Comparison of ENCODE assay signal across 1 cellular context in the genomic region with DNA sequence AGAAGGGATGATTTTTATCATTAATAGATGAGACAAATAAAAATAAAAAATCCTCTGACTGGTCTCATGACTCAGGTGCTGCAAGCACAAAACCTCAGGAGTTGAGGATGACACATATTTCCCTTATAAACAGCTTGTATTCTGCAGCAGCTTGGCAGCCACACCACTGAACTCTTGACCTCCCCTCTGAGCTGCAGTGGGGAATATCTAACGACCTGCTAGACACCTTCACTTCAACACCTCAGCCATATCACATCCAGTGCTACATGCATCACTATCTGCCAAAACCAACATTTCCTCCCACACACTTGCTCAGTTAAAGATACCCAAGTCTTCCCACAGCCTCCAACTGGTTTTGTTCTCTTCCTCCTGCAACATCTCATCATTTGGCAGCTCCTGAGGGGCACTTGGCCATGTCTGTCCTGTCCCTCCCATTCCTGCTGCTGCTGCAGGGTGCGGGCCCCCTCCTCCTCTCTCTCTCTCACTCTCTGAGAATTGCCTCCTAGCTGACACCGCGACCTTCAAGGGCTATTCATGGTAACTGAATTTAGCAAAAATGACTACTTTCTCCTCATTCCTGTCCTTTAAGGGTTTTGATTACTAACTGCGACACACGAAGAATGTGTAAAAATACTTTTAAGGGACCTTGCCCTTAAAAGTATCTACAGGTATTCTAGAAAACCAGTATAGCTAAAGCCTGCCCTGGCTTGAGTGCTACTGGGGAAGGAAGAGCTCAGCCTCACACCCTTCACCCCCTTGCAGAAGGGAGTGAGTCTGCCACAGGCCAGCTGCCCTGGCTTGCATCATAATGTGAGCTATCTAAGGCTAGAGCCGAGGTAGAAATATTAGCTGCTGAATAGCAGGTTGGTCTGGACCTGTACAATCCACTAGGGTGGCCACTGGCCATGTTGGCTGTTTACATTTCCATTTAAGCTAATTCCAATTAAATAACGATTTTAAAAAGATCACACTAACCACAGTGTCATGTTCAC.
TF ChIP-seq lines count a peak whose summit lies in the region.

No MANE protein-coding gene starts in this region.

TF ChIP-seq in GM12878, 131 proteins besides CTCF, POLR2A, EP300 and RAD21 (continues in another document):
- TF ChIP-seq RFX5 (IDR thresholded peaks at IDR 0.05; ENCODE audit: low read depth, low read length) (no peak), CEBPB (IDR thresholded peaks at IDR 0.05; ENCODE audit: borderline replicate concordance in 1 of 2, low read depth in 2 of 2, low read length in 2 of 2) (peak in 1 of 2 experiments; percentile 23; a peak in 1 of 4 replicates), PAX8 (IDR thresholded peaks at IDR 0.05) (no peak), E2F4 (IDR thresholded peaks at IDR 0.05; ENCODE audit: low read depth, low read length) (no peak), SIN3A (IDR thresholded peaks at IDR 0.05; ENCODE audit: low read depth, low read length) (0 out of 2 replicates have a peak, but pooled peaks have one; percentile 24), CHD2 (IDR thresholded peaks at IDR 0.05; ENCODE audit: borderline replicate concordance, low read depth, low read length) (peak; percentile 74; the same call in 1 of the 2 replicates), STAT1 (conservative IDR thresholded peaks at IDR 0.05) (no peak), IRF4 (IDR thresholded peaks at IDR 0.05; ENCODE audit: low read depth, low read length) (no peak; the same call in 1 of the 2 replicates), ZNF24 (IDR thresholded peaks at IDR 0.05) (no peak), ZBED1 (IDR thresholded peaks at IDR 0.05; ENCODE audit: borderline replicate concordance) (peak; percentile 92), BCL3 (IDR thresholded peaks at IDR 0.05; ENCODE audit: borderline replicate concordance, insufficient read depth, low read depth, low read length, poor library complexity, severe bottlenecking) (peak; percentile 92), BHLHE40 (IDR thresholded peaks at IDR 0.05; ENCODE audit: borderline replicate concordance in 1 of 2, low read depth in 2 of 2, low read length in 1 of 2) (peak in 1 of 2 experiments; percentile 83; a peak in 2 of 4 replicates), ZZZ3 (IDR thresholded peaks at IDR 0.05; ENCODE audit: control insufficient read depth, insufficient read length, low read depth) (no peak), HDGF (IDR thresholded peaks at IDR 0.05) (no peak; the same call in none of the 2 replicates), NFIC (IDR thresholded peaks at IDR 0.05; ENCODE audit: low read depth, low read length) (peak; percentile 88), CHD1 (IDR thresholded peaks at IDR 0.05; ENCODE audit: low read depth, low read length) (no peak), CBFB (IDR thresholded peaks at IDR 0.05; ENCODE audit: low read depth) (peak; percentile 67; the same call in 1 of the 2 replicates), POLR2AphosphoS5 (IDR thresholded peaks at IDR 0.05; ENCODE audit: low read length) (peak; percentile 19; the same call in 1 of the 2 replicates), RUNX3 (IDR thresholded peaks at IDR 0.05; ENCODE audit: low read length) (peak; percentile 81), MTA2 (IDR thresholded peaks at IDR 0.05; ENCODE audit: low read depth) (peak; percentile 88), TCF7 (IDR thresholded peaks at IDR 0.05; ENCODE audit: borderline replicate concordance) (peak; percentile 6; the same call in 1 of the 2 replicates), ZSCAN29 (IDR thresholded peaks at IDR 0.05) (no peak), FOXM1 (IDR thresholded peaks at IDR 0.05; ENCODE audit: low read depth, low read length) (peak; percentile 85), SREBF1 (IDR thresholded peaks at IDR 0.05; ENCODE audit: low read length) (no peak), SMC3 (IDR thresholded peaks at IDR 0.05; ENCODE audit: borderline replicate concordance, low read length) (0 out of 2 replicates have a peak, but pooled peaks have one; percentile 12), TARDBP (IDR thresholded peaks at IDR 0.05; ENCODE audit: borderline replicate concordance) (peak; percentile 45; the same call in 1 of the 2 replicates), NBN (IDR thresholded peaks at IDR 0.05) (peak; percentile 94), EED (IDR thresholded peaks at IDR 0.05; ENCODE audit: low read depth) (peak; percentile 91), GATAD2B (conservative IDR thresholded peaks at IDR 0.05; ENCODE audit: low read depth) (peak; percentile 43; the same call in 1 of the 2 replicates), ETV6 (conservative IDR thresholded peaks at IDR 0.05 in 1 of 2, IDR thresholded peaks at IDR 0.05 in 1 of 2; ENCODE audit: borderline replicate concordance in 1 of 2, low read depth in 1 of 2) (peak in 1 of 2 experiments; percentile 37; a peak in 1 of 4 replicates), HDAC2 (IDR thresholded peaks at IDR 0.05) (no peak), SKIL (IDR thresholded peaks at IDR 0.05; ENCODE audit: low read depth, poor library complexity, severe bottlenecking) (peak; percentile 97), IKZF1 (conservative IDR thresholded peaks at IDR 0.05) (peak; percentile 86), NR2F1 (conservative IDR thresholded peaks at IDR 0.05) (peak; percentile 97), MEF2A (IDR thresholded peaks at IDR 0.05; ENCODE audit: insufficient read depth, low read depth, low read length) (peak; percentile 83), TAF1 (IDR thresholded peaks at IDR 0.05; ENCODE audit: borderline replicate concordance, low read depth, low read length) (peak; percentile 47; the same call in 1 of the 2 replicates), MXI1 (IDR thresholded peaks at IDR 0.05; ENCODE audit: low read depth, low read length) (peak; percentile 55; the same call in 1 of the 2 replicates), ZNF384 (IDR thresholded peaks at IDR 0.05; ENCODE audit: borderline replicate concordance, low read depth, low read length) (no peak), YBX1 (IDR thresholded peaks at IDR 0.05) (no peak), NFYA (IDR thresholded peaks at IDR 0.05; ENCODE audit: borderline replicate concordance, low read depth, low read length) (no peak), PML (IDR thresholded peaks at IDR 0.05; ENCODE audit: low read length) (peak; percentile 73; the same call in 1 of the 2 replicates), ATF7 (IDR thresholded peaks at IDR 0.05; ENCODE audit: low read depth) (peak; percentile 77), JUND (IDR thresholded peaks at IDR 0.05; ENCODE audit: low read depth, low read length) (no peak), DPF2 (IDR thresholded peaks at IDR 0.05) (peak; percentile 82), NFXL1 (IDR thresholded peaks at IDR 0.05; ENCODE audit: borderline replicate concordance) (no peak), MTA3 (IDR thresholded peaks at IDR 0.05; ENCODE audit: borderline replicate concordance, low read length) (peak; percentile 39), TCF12 (IDR thresholded peaks at IDR 0.05; ENCODE audit: low read depth, low read length) (peak; percentile 88), CBX5 (IDR thresholded peaks at IDR 0.05; ENCODE audit: low read depth) (peak; percentile 34; the same call in 1 of the 2 replicates), POLR2AphosphoS2 (IDR thresholded peaks at IDR 0.05; ENCODE audit: low read depth, low read length) (no peak), NR2C1 (IDR thresholded peaks at IDR 0.05) (0 out of 2 replicates have a peak, but pooled peaks have one; percentile 7), CREB1 (IDR thresholded peaks at IDR 0.05; ENCODE audit: low read depth) (peak; percentile 41)
- TF ChIP-seq, protein P1, sequence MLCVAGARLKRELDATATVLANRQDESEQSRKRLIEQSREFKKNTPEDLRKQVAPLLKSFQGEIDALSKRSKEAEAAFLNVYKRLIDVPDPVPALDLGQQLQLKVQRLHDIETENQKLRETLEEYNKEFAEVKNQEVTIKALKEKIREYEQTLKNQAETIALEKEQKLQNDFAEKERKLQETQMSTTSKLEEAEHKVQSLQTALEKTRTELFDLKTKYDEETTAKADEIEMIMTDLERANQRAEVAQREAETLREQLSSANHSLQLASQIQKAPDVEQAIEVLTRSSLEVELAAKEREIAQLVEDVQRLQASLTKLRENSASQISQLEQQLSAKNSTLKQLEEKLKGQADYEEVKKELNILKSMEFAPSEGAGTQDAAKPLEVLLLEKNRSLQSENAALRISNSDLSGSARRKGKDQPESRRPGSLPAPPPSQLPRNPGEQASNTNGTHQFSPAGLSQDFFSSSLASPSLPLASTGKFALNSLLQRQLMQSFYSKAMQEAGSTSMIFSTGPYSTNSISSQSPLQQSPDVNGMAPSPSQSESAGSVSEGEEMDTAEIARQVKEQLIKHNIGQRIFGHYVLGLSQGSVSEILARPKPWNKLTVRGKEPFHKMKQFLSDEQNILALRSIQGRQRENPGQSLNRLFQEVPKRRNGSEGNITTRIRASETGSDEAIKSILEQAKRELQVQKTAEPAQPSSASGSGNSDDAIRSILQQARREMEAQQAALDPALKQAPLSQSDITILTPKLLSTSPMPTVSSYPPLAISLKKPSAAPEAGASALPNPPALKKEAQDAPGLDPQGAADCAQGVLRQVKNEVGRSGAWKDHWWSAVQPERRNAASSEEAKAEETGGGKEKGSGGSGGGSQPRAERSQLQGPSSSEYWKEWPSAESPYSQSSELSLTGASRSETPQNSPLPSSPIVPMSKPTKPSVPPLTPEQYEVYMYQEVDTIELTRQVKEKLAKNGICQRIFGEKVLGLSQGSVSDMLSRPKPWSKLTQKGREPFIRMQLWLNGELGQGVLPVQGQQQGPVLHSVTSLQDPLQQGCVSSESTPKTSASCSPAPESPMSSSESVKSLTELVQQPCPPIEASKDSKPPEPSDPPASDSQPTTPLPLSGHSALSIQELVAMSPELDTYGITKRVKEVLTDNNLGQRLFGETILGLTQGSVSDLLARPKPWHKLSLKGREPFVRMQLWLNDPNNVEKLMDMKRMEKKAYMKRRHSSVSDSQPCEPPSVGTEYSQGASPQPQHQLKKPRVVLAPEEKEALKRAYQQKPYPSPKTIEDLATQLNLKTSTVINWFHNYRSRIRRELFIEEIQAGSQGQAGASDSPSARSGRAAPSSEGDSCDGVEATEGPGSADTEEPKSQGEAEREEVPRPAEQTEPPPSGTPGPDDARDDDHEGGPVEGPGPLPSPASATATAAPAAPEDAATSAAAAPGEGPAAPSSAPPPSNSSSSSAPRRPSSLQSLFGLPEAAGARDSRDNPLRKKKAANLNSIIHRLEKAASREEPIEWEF (IDR thresholded peaks at IDR 0.05; ENCODE audit: insufficient replicate concordance, low read depth, low read length) = peak; percentile 12
- TF ChIP-seq, protein P2, sequence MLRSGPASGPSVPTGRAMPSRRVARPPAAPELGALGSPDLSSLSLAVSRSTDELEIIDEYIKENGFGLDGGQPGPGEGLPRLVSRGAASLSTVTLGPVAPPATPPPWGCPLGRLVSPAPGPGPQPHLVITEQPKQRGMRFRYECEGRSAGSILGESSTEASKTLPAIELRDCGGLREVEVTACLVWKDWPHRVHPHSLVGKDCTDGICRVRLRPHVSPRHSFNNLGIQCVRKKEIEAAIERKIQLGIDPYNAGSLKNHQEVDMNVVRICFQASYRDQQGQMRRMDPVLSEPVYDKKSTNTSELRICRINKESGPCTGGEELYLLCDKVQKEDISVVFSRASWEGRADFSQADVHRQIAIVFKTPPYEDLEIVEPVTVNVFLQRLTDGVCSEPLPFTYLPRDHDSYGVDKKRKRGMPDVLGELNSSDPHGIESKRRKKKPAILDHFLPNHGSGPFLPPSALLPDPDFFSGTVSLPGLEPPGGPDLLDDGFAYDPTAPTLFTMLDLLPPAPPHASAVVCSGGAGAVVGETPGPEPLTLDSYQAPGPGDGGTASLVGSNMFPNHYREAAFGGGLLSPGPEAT (IDR thresholded peaks at IDR 0.05; ENCODE audit: low read depth) = peak; percentile 86; the same call in 1 of the 2 replicates
- TF ChIP-seq, protein P3, sequence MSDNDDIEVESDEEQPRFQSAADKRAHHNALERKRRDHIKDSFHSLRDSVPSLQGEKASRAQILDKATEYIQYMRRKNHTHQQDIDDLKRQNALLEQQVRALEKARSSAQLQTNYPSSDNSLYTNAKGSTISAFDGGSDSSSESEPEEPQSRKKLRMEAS (IDR thresholded peaks at IDR 0.05; ENCODE audit: low read depth, low read length) = no peak
- TF ChIP-seq, protein P4, sequence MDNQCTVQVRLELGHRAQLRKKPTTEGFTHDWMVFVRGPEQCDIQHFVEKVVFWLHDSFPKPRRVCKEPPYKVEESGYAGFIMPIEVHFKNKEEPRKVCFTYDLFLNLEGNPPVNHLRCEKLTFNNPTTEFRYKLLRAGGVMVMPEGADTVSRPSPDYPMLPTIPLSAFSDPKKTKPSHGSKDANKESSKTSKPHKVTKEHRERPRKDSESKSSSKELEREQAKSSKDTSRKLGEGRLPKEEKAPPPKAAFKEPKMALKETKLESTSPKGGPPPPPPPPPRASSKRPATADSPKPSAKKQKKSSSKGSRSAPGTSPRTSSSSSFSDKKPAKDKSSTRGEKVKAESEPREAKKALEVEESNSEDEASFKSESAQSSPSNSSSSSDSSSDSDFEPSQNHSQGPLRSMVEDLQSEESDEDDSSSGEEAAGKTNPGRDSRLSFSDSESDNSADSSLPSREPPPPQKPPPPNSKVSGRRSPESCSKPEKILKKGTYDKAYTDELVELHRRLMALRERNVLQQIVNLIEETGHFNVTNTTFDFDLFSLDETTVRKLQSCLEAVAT (IDR thresholded peaks at IDR 0.05) = peak; percentile 82; the same call in 1 of the 2 replicates
